ENCODE assay signal across 8 cellular contexts in genomic region chr1:19477284-19478240, GRCh38. TPM values are rescaled to one million over a fixed set of nuclear protein-coding genes. Genes with fewer than 3 reads are reported as not detected.
A peak's percentile ranks its signal among the peaks of the same experiment; 100 is the strongest.
DNase-seq lines count a peak whose midpoint lies in the region; ATAC-seq, FAIRE-seq and TF ChIP-seq lines count a peak whose summit lies in the region.

No MANE protein-coding gene starts in this region.

- H3K27ac ChIP-seq in gastroesophageal sphincter = peak overlapping the region; percentile 15 to 100 (median 84)

- no peaks in the 10 kb centered on the region for H3K9me3 ChIP-seq in T-helper 17 cell (ENCODE audit: control insufficient read depth, low read length, poor library complexity, severe bottlenecking)
- H3K9me3 ChIP-seq in gastroesophageal sphincter = no peaks in the 10 kb centered on the region

- H3K4me3 ChIP-seq in gastroesophageal sphincter = no peak overlapping the region
- no peak overlapping the region for H3K4me3 ChIP-seq in foreskin fibroblast (ENCODE audit: low read depth in 1 of 2, low read length in 2 of 2)

- H3K4me3 Mint-ChIP-seq in T-helper 17 cell = peak overlapping the region; percentile 91

- WGBS in gastroesophageal sphincter (ENCODE audit: low coverage in 1 of 2), 2 donors = 0 to 38% methylated on average over 2 of the region's 11 CpGs

- DNase-seq in GM18507 (ENCODE audit: extremely low spot score, insufficient read length, low read depth) (no peak), T-helper 17 cell (no peak), DMS53 (lab: John Stamatoyannopoulos, UW) (no peak), foreskin fibroblast (no peak), NCI-H526 (lab: John Stamatoyannopoulos, UW) (no peak)
- DNase-seq in stimulated activated naive CD4-positive, alpha-beta T cell treated with Interleukin-2 at 50 U/mL for 16 hours (lab: John Stamatoyannopoulos, UW) = peak; percentile 24

- peaks cover 64% of the 10 kb centered on the region for H3K4me1 Mint-ChIP-seq in T-helper 17 cell

- peaks cover 13 to 99% (median 75%) of the 10 kb centered on the region in 3 donors for H3K4me1 ChIP-seq in gastroesophageal sphincter

- H3K27me3 Mint-ChIP-seq in T-helper 17 cell = no peaks in the 10 kb centered on the region

- peaks cover 0 to 14% of the 10 kb centered on the region in 2 donors for H3K36me3 ChIP-seq in gastroesophageal sphincter

- no peak for TF ChIP-seq EP300 in gastroesophageal sphincter (IDR thresholded peaks at IDR 0.05)

- FAIRE-seq in GM18507 (lab: Jason Lieb, UNC) = peak; percentile 96

- TF ChIP-seq CTCF in gastroesophageal sphincter (IDR thresholded peaks at IDR 0.05) (no peak), foreskin fibroblast (IDR thresholded peaks at IDR 0.05; ENCODE audit: low read depth, low read length) (no peak)

- peaks cover 3% of the 10 kb centered on the region for H3K36me3 Mint-ChIP-seq in T-helper 17 cell (ENCODE audit: low read depth)

- peak overlapping the region; percentile 94 for H3K27ac Mint-ChIP-seq in T-helper 17 cell

- peak; percentile 53 for ATAC-seq in HG02885 (IDR thresholded peaks at IDR 0.05; ENCODE audit: poor library complexity, unreplicated experiment)
- peak; percentile 47 for ATAC-seq in T-helper 17 cell
- ATAC-seq in gastroesophageal sphincter = peak; percentile 40

- no peaks in the 10 kb centered on the region for H3K27me3 ChIP-seq in gastroesophageal sphincter

- no peak for TF ChIP-seq POLR2A in gastroesophageal sphincter (IDR thresholded peaks at IDR 0.05)

RNA-seq across cellular contexts. Expression of gene CAPZB, which starts 7.8 kb away (rescaled TPM):
- total RNA-seq in T-helper 17 cell (100 to 1,000 TPM; 320 to 330 TPM), gastroesophageal sphincter (100 to 1,000 TPM; 160 to 288 (median 184) TPM)
